1 cellular context compared by ENCODE assay signal in genomic region chr5:134225780-134226440, GRCh38.
TF ChIP-seq lines count a peak whose summit lies in the region.

PPP2CA (minus strand) TSS chr5:134226073; CDS start chr5:134225861, 212 bp downstream.

TF ChIP-seq in K562, 482 proteins besides CTCF, POLR2A, EP300 and RAD21 (continued from another document and continues in another):
- TF ChIP-seq ZNF655 (CRISPR knock-in tag; IDR thresholded peaks at IDR 0.05) (no peak), ZC3H11A (IDR thresholded peaks at IDR 0.05; ENCODE audit: low read depth, low read length) (no peak), MED1 (CRISPR knock-in tag; IDR thresholded peaks at IDR 0.05; ENCODE audit: borderline replicate concordance) (no peak), NCOA6 (IDR thresholded peaks at IDR 0.05) (0 out of 2 replicates have a peak, but pooled peaks have one; percentile 14), POLR2G (IDR thresholded peaks at IDR 0.05; ENCODE audit: low read depth, low read length) (peak; percentile 88), ADNP (tag; IDR thresholded peaks at IDR 0.05) (no peak), RBFOX2 (IDR thresholded peaks at IDR 0.05; ENCODE audit: low read depth, low read length) (peak; percentile 96), MYC (IDR thresholded peaks at IDR 0.05; ENCODE audit: low read depth, low read length) (peak; percentile 45; the same call in 1 of the 2 replicates), MYC (CRISPR knock-in tag; IDR thresholded peaks at IDR 0.05; ENCODE audit: borderline replicate concordance, low read depth) (no peak), BRD4 (IDR thresholded peaks at IDR 0.05) (peak; percentile 87; the same call in 1 of the 2 replicates), ZNF780A (CRISPR knock-in tag; IDR thresholded peaks at IDR 0.05) (no peak), ZSCAN32 (CRISPR knock-in tag; IDR thresholded peaks at IDR 0.05) (no peak), ZNF699 (CRISPR knock-in tag; IDR thresholded peaks at IDR 0.05; ENCODE audit: insufficient replicate concordance) (no peak), XRCC3 (IDR thresholded peaks at IDR 0.05) (no peak), KLF16 (IDR thresholded peaks at IDR 0.05) (no peak), ETV5 (CRISPR knock-in tag; IDR thresholded peaks at IDR 0.05; ENCODE audit: low read depth) (no peak), SMAD3 (CRISPR knock-in tag; conservative IDR thresholded peaks at IDR 0.05) (no peak), ZNF197 (CRISPR knock-in tag; IDR thresholded peaks at IDR 0.05; ENCODE audit: low read depth) (no peak), NR2C1 (IDR thresholded peaks at IDR 0.05) (0 out of 2 replicates have a peak, but pooled peaks have one; percentile 38), NR2C1 (tag; IDR thresholded peaks at IDR 0.05) (peak; percentile 50; the same call in 1 of the 2 replicates), USF1 (CRISPR knock-in tag; IDR thresholded peaks at IDR 0.05) (no peak), ATF1 (CRISPR knock-in tag; IDR thresholded peaks at IDR 0.05) (peak; percentile 72), ATF1 (tag; IDR thresholded peaks at IDR 0.05) (peak; percentile 99), EZH2 (IDR thresholded peaks at IDR 0.05; ENCODE audit: borderline replicate concordance, low read depth, low read length) (no peak), IRF2 (CRISPR knock-in tag; IDR thresholded peaks at IDR 0.05) (no peak), CBFA2T2 (conservative IDR thresholded peaks at IDR 0.05) (no peak), ZBTB26 (CRISPR knock-in tag; IDR thresholded peaks at IDR 0.05) (no peak), MAX (CRISPR knock-in tag; IDR thresholded peaks at IDR 0.05) (0 out of 2 replicates have a peak, but pooled peaks have one; percentile 4), ZNF639 (CRISPR knock-in tag; conservative IDR thresholded peaks at IDR 0.05 in 1 of 2, IDR thresholded peaks at IDR 0.05 in 1 of 2) (peak in 1 of 2 experiments; percentile 78; a peak in 2 of 4 replicates), THAP7 (CRISPR knock-in tag; IDR thresholded peaks at IDR 0.05) (no peak), NR3C1 (CRISPR knock-in tag; IDR thresholded peaks at IDR 0.05) (0 out of 2 replicates have a peak, but pooled peaks have one; percentile 3), HOXB6 (CRISPR knock-in tag; IDR thresholded peaks at IDR 0.05; ENCODE audit: borderline replicate concordance) (no peak), KDM4B (IDR thresholded peaks at IDR 0.05; ENCODE audit: borderline replicate concordance in 2 of 2, low read depth in 1 of 2) (no peak), ZNF224 (CRISPR knock-in tag; IDR thresholded peaks at IDR 0.05) (no peak), KDM1A (IDR thresholded peaks at IDR 0.05) (no peak), GTF2B (IDR thresholded peaks at IDR 0.05; ENCODE audit: extremely low read depth, insufficient read length) (no peak), HSF4 (CRISPR knock-in tag; IDR thresholded peaks at IDR 0.05; ENCODE audit: borderline replicate concordance) (no peak), SRSF3 (IDR thresholded peaks at IDR 0.05; ENCODE audit: insufficient read depth, low read length) (peak; percentile 91; the same call in 1 of the 2 replicates), USF2 (CRISPR knock-in tag; IDR thresholded peaks at IDR 0.05) (no peak), NBN (IDR thresholded peaks at IDR 0.05; ENCODE audit: low read depth) (peak; percentile 87), ESRRA (IDR thresholded peaks at IDR 0.05; ENCODE audit: borderline replicate concordance, low read depth) (no peak), ASH1L (IDR thresholded peaks at IDR 0.05; ENCODE audit: borderline replicate concordance, low read depth, partially characterized antibody) (no peak), TCFL5 (CRISPR knock-in tag; conservative IDR thresholded peaks at IDR 0.05) (no peak)
- TF ChIP-seq, protein P1, sequence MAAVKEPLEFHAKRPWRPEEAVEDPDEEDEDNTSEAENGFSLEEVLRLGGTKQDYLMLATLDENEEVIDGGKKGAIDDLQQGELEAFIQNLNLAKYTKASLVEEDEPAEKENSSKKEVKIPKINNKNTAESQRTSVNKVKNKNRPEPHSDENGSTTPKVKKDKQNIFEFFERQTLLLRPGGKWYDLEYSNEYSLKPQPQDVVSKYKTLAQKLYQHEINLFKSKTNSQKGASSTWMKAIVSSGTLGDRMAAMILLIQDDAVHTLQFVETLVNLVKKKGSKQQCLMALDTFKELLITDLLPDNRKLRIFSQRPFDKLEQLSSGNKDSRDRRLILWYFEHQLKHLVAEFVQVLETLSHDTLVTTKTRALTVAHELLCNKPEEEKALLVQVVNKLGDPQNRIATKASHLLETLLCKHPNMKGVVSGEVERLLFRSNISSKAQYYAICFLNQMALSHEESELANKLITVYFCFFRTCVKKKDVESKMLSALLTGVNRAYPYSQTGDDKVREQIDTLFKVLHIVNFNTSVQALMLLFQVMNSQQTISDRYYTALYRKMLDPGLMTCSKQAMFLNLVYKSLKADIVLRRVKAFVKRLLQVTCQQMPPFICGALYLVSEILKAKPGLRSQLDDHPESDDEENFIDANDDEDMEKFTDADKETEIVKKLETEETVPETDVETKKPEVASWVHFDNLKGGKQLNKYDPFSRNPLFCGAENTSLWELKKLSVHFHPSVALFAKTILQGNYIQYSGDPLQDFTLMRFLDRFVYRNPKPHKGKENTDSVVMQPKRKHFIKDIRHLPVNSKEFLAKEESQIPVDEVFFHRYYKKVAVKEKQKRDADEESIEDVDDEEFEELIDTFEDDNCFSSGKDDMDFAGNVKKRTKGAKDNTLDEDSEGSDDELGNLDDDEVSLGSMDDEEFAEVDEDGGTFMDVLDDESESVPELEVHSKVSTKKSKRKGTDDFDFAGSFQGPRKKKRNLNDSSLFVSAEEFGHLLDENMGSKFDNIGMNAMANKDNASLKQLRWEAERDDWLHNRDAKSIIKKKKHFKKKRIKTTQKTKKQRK (IDR thresholded peaks at IDR 0.05; ENCODE audit: borderline replicate concordance, low read depth, low read length), result no peak
- TF ChIP-seq, protein P2, sequence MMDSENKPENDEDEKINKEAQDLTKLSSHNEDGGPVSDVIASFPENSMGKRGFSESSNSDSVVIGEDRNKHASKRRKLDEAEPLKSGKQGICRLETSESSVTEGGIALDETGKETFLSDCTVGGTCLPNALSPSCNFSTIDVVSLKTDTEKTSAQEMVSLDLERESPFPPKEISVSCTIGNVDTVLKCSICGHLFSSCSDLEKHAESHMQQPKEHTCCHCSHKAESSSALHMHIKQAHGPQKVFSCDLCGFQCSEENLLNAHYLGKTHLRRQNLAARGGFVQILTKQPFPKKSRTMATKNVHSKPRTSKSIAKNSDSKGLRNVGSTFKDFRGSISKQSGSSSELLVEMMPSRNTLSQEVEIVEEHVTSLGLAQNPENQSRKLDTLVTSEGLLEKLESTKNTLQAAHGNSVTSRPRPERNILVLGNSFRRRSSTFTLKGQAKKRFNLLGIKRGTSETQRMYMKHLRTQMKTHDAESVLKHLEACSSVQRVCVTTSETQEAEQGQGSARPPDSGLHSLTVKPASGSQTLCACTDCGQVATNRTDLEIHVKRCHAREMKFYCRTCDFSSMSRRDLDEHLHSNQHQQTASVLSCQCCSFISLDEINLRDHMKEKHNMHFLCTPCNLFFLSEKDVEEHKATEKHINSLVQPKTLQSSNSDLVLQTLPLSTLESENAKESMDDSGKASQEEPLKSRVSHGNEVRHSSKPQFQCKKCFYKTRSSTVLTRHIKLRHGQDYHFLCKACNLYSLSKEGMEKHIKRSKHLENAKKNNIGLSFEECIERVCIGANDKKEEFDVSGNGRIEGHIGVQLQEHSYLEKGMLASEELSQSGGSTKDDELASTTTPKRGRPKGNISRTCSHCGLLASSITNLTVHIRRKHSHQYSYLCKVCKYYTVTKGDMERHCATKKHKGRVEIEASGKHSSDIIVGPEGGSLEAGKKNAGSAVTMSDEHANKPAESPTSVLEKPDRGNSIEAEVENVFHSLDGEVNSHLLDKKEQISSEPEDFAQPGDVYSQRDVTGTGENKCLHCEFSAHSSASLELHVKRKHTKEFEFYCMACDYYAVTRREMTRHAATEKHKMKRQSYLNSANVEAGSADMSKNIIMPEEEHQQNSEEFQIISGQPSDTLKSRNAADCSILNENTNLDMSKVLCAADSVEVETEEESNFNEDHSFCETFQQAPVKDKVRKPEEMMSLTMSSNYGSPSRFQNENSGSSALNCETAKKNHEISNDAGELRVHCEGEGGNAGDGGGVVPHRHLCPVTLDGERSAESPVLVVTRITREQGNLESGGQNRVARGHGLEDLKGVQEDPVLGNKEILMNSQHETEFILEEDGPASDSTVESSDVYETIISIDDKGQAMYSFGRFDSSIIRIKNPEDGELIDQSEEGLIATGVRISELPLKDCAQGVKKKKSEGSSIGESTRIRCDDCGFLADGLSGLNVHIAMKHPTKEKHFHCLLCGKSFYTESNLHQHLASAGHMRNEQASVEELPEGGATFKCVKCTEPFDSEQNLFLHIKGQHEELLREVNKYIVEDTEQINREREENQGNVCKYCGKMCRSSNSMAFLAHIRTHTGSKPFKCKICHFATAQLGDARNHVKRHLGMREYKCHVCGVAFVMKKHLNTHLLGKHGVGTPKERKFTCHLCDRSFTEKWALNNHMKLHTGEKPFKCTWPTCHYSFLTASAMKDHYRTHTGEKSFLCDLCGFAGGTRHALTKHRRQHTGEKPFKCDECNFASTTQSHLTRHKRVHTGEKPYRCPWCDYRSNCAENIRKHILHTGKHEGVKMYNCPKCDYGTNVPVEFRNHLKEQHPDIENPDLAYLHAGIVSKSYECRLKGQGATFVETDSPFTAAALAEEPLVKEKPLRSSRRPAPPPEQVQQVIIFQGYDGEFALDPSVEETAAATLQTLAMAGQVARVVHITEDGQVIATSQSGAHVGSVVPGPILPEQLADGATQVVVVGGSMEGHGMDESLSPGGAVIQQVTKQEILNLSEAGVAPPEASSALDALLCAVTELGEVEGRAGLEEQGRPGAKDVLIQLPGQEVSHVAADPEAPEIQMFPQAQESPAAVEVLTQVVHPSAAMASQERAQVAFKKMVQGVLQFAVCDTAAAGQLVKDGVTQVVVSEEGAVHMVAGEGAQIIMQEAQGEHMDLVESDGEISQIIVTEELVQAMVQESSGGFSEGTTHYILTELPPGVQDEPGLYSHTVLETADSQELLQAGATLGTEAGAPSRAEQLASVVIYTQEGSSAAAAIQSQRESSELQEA (IDR thresholded peaks at IDR 0.05; ENCODE audit: low read depth), result no peak
